Comparison of ENCODE assay signal across 17 cellular contexts in the genomic region with DNA sequence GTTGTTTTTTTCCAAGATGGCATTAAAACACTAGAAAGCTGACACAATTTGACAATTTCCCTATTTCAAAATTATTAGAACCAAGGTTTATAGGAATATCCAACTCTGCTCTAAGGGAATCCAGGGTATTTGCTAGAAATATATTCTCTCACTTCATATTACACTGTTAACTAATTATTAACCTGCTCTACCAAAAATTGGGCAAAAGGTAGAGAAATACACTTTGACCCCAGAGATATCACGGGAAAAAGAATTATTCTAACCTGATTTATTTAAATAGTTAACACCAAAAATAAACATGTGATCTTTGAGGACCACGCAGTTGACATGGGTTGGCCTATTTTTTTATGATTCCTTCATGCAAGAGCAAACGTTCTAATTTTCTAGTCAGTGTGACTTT. TPM values are rescaled to one million over a fixed set of nuclear protein-coding genes. Genes with fewer than 3 reads are reported as not detected.
"Had no signal": no experiment of that assay in that cellular context is flagged by ENCODE, and none has a peak within 500 bp of the region (broad histone marks: within the 10 kb centered on the region; RNA-seq: fewer than 3 reads in every experiment).

No MANE protein-coding gene starts in this region.

- H3K4me1 Mint-ChIP-seq: activated naive CD8-positive, alpha-beta T cell treated with anti-CD3 and anti-CD28 coated beads, Interleukin-2, amount 10 ng/mL, durations not matched to agents 7 days and 5 days; stimulated activated naive CD8-positive, alpha-beta T cell treated with anti-CD3 and anti-CD28 coated beads, Interleukin-15, amount 100 ng/mL, for 72 hours had no signal

- H3K4me1 ChIP-seq: pancreas, testis had no signal

- H3K36me3 ChIP-seq: pancreas had no signal

- H3K36me3 Mint-ChIP-seq: activated naive CD8-positive, alpha-beta T cell treated with anti-CD3 and anti-CD28 coated beads, Interleukin-2, amount 10 ng/mL, durations not matched to agents 7 days and 5 days had no signal

- DNase-seq: activated CD4-positive, alpha-beta T cell treated with anti-CD3 and anti-CD28 coated beads, Interleukin-2, amount 50 U/mL, for 1 hour; activated naive CD4-positive, alpha-beta T cell; activated naive CD8-positive, alpha-beta T cell treated with anti-CD3 and anti-CD28 coated beads, Interleukin-2, amount 10 ng/mL, durations not matched to agents 7 days and 5 days; activated T-cell treated with anti-CD3 and anti-CD28 coated beads for 4 hours; dermis blood vessel endothelial cell; endodermal cell; kidney glomerular epithelial cell; pancreas; stimulated activated naive CD8-positive, alpha-beta T cell treated with anti-CD3 and anti-CD28 coated beads, Interleukin-15, amount 100 ng/mL, for 72 hours; T-helper 9 cell; testis had no signal

- H3K27me3 Mint-ChIP-seq: activated naive CD8-positive, alpha-beta T cell treated with anti-CD3 and anti-CD28 coated beads, Interleukin-2, amount 10 ng/mL, durations not matched to agents 7 days and 5 days; stimulated activated naive CD8-positive, alpha-beta T cell treated with anti-CD3 and anti-CD28 coated beads, Interleukin-15, amount 100 ng/mL, for 72 hours had no signal

- H3K4me3 Mint-ChIP-seq: activated naive CD8-positive, alpha-beta T cell treated with anti-CD3 and anti-CD28 coated beads, Interleukin-2, amount 10 ng/mL, durations not matched to agents 7 days and 5 days; endodermal cell; mesothelial cell of epicardium; stimulated activated naive CD8-positive, alpha-beta T cell treated with anti-CD3 and anti-CD28 coated beads, Interleukin-15, amount 100 ng/mL, for 72 hours had no signal

- H3K27ac Mint-ChIP-seq: activated naive CD8-positive, alpha-beta T cell treated with anti-CD3 and anti-CD28 coated beads, Interleukin-2, amount 10 ng/mL, durations not matched to agents 7 days and 5 days; endodermal cell; mesothelial cell of epicardium; stimulated activated naive CD8-positive, alpha-beta T cell treated with anti-CD3 and anti-CD28 coated beads, Interleukin-15, amount 100 ng/mL, for 72 hours had no signal

- ATAC-seq: activated CD4-positive, CD25-positive, alpha-beta regulatory T cell treated with anti-CD3 and anti-CD28 coated beads, Interleukin-2, amount 50 U/mL, for 24 hours; pancreas; stimulated activated naive CD8-positive, alpha-beta T cell treated with anti-CD3 and anti-CD28 coated beads, Interleukin-15, amount 100 ng/mL, for 72 hours had no signal

- H3K9me3 ChIP-seq: pancreas, testis had no signal

- H3K4me3 ChIP-seq: lung, pancreas, SK-N-MC, skin epidermis, testis had no signal

- H3K9me3 Mint-ChIP-seq: activated naive CD8-positive, alpha-beta T cell treated with anti-CD3 and anti-CD28 coated beads, Interleukin-2, amount 10 ng/mL, durations not matched to agents 7 days and 5 days; endodermal cell; stimulated activated naive CD8-positive, alpha-beta T cell treated with anti-CD3 and anti-CD28 coated beads, Interleukin-15, amount 100 ng/mL, for 72 hours had no signal

- H3K27me3 ChIP-seq: pancreas, testis had no signal

- H3K27ac ChIP-seq: pancreas, SK-N-MC, testis had no signal

RNA-seq across cellular contexts. Expression of gene FAM13C, which starts 21.6 kb away (rescaled TPM):
- total RNA-seq: activated naive CD8-positive, alpha-beta T cell treated with anti-CD3 and anti-CD28 coated beads, Interleukin-2, amount 10 ng/mL, durations not matched to agents 7 days and 5 days; epithelial cell of proximal tubule had no signal
